ENCODE assay signal across 18 cellular contexts in the genomic region with DNA sequence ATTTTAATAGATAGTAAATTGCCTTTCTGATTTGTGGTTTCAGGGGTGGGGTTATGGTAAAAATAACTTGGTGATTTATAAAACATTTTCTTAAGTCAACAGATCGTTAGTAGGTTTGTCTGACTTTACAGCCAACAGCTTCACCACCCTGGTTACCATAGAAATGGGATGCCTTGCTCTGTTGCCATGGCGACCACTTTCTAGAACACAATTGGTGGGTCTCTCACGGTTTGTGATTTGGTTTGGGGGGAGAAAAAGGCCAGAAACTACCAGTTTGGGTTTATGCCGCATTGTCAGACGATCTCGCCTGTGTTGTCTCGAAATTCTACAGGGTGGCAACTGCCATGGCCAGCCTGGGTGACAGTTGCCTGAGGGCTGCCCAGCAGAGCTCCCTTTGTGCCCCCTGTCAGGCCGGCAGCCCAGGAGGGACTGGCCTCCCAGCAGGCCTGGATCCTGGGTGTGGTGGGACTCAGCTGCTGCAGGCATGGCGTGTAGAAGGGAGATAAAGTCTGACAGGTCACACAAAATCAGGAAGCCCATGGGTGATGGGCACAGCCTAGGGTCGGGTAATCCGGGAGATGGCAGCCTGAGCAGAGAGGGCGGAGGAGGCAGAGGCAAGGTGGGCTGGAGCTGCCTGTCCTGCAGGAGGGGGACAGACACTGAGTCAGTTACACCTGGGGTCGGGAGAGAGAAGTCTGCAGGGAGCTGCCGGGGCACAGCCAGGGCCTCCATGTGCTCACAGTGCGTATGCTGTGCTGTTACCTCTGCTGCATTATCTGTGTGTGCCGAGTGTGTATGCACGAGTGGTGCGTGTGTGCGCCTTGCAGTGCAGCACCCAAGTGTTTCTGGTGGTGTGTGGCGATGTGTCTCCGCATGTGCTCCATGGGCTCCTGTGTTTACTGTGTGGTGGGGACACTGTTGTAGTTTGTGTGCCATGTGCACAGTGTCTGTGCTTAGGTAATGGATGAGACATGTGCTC. TPM values are rescaled to one million over a fixed set of nuclear protein-coding genes. Genes with fewer than 3 reads are reported as not detected.
DNase-seq lines count a peak whose midpoint lies in the region; FAIRE-seq and TF ChIP-seq lines count a peak whose summit lies in the region.
"Had no signal": no experiment of that assay in that cellular context is flagged by ENCODE, and none has a peak within 500 bp of the region (broad histone marks: within the 10 kb centered on the region; RNA-seq: fewer than 3 reads in every experiment).

No MANE protein-coding gene starts in this region.

- H3K27ac Mint-ChIP-seq in endothelial cell (ENCODE audit: unreplicated experiment): peak overlapping the region; percentile 27
- H3K27ac Mint-ChIP-seq: activated naive CD4-positive, alpha-beta T cell treated with anti-CD3 and anti-CD28 coated beads, Interleukin-2, amount 50 U/mL, for 72 hours; memory B cell had no signal

- no peaks in the 10 kb centered on the region for H3K9me3 ChIP-seq in colonic mucosa
- H3K9me3 ChIP-seq: A549 had no signal

- H3K9ac ChIP-seq in colonic mucosa (ENCODE audit: low read depth in 2 of 2, low read length in 2 of 2): no peak overlapping the region

- no peak overlapping the region for H3K4me3 Mint-ChIP-seq in endothelial cell (ENCODE audit: unreplicated experiment)
- H3K4me3 Mint-ChIP-seq: memory B cell had no signal

- no peaks in the 10 kb centered on the region for H3K9me3 Mint-ChIP-seq in endothelial cell (ENCODE audit: unreplicated experiment)
- H3K9me3 Mint-ChIP-seq: activated naive CD4-positive, alpha-beta T cell treated with anti-CD3 and anti-CD28 coated beads, Interleukin-2, amount 50 U/mL, for 72 hours; memory B cell had no signal

- no peak for TF ChIP-seq CTCF in endothelial cell (IDR thresholded peaks at IDR 0.05; ENCODE audit: unreplicated experiment)
- TF ChIP-seq CTCF in colonic mucosa (IDR thresholded peaks at IDR 0.05): no peak

- H3K27me3 Mint-ChIP-seq in endothelial cell (ENCODE audit: unreplicated experiment): peaks cover 17% of the 10 kb centered on the region

- DNase-seq in NCI-H748 (lab: John Stamatoyannopoulos, UW; ENCODE audit: unreplicated experiment) (peak; percentile 49), NCI-H748 treated with DMSO at 0.1 percent for 48 hours (lab: John Stamatoyannopoulos, UW) (no peak), RCC 7860 (ENCODE audit: low spot score) (peak; percentile 15), endothelial cell (ENCODE audit: low spot score) (peak; percentile 23), retina (peak; percentile 66), colonic mucosa (no peak), SHP77 treated with DMSO at 0.1 percent for 48 hours (lab: John Stamatoyannopoulos, UW) (no peak)
- DNase-seq in stimulated activated CD8-positive, alpha-beta memory T cell treated with anti-CD3 and anti-CD28 coated beads, Interleukin-4, amount 100 ng/mL, for 48 hours: no peak
- DNase-seq: NCI-H2029 had no signal

- no peaks in the 10 kb centered on the region for H3K4me1 Mint-ChIP-seq in endothelial cell (ENCODE audit: unreplicated experiment)

- H3K4me3 ChIP-seq in colonic mucosa: no peak overlapping the region
- H3K4me3 ChIP-seq: A549, SK-N-MC, skin epidermis had no signal

- no peak for FAIRE-seq in RCC 7860 (lab: Jason Lieb, UNC)
- FAIRE-seq: A549, colon, H54 had no signal

- no peaks in the 10 kb centered on the region for H3K36me3 ChIP-seq in colonic mucosa

- H3K36me3 Mint-ChIP-seq in endothelial cell (ENCODE audit: low read depth, unreplicated experiment): no peaks in the 10 kb centered on the region
- H3K36me3 Mint-ChIP-seq: activated naive CD4-positive, alpha-beta T cell treated with anti-CD3 and anti-CD28 coated beads, Interleukin-2, amount 50 U/mL, for 72 hours; memory B cell had no signal

- no peaks in the 10 kb centered on the region for H3K27me3 ChIP-seq in colonic mucosa

- H3K4me1 ChIP-seq in colonic mucosa: peaks cover 8% of the 10 kb centered on the region

- H3K27ac ChIP-seq in colonic mucosa: no peak overlapping the region
- H3K27ac ChIP-seq: A549, SK-N-MC, skin epidermis had no signal

- intact Hi-C loops in colonic mucosa (cut with DNase I): no loop called here

RNA-seq across cellular contexts. Expression of a gene that starts 31.1 kb away (rescaled TPM):
- not detected for total RNA-seq in endothelial cell (ENCODE audit: unreplicated experiment)
- under 1 TPM; 0.19 to 0.37 TPM for total RNA-seq in colonic mucosa
- total RNA-seq: activated naive CD4-positive, alpha-beta T cell treated with anti-CD3 and anti-CD28 coated beads, Interleukin-2, amount 50 U/mL, for 72 hours; omental fat pad had no signal

RNA-seq across cellular contexts. Expression of a gene that starts 46.3 kb away (rescaled TPM):
- total RNA-seq in endothelial cell (ENCODE audit: unreplicated experiment): not detected
- total RNA-seq in colonic mucosa: not detected
- total RNA-seq: activated naive CD4-positive, alpha-beta T cell treated with anti-CD3 and anti-CD28 coated beads, Interleukin-2, amount 50 U/mL, for 72 hours; fibroblast of lung; omental fat pad had no signal

Comparison
In these comparisons a context has a peak if more than half of its experiments do, and no peak if none do; other contexts are left out.
1. DNase-seq: peak in NCI-H748 (single experiment), RCC 7860 (single experiment), endothelial cell (single experiment) and retina (single experiment); none in NCI-H748 treated with DMSO at 0.1 percent for 48 hours (single experiment), colonic mucosa (single experiment), stimulated activated CD8-positive, alpha-beta memory T cell treated with anti-CD3 and anti-CD28 coated beads, Interleukin-4, amount 100 ng/mL, for 48 hours (single experiment) and SHP77 treated with DMSO at 0.1 percent for 48 hours (single experiment).